ENCODE assay signal across 21 cellular contexts in the genomic region with DNA sequence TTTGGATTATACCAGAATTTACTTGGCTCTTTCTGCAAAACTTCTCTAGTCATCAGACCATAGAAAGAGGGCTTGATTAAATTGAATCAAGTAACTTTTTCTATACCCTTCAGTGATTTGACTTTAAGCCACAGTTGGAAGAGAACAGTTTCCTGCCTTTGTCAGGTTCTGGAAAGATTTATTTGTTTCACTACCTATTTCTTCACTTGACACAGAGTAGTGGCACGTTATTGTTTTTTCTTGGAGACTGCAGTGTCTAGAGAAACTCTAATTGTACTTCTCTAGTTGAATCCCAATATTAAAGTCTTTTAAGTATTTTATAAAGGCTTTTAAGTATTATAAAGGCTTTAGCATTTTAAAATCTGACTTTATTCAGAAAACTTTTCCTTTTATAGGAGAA.
"Had no signal": no experiment of that assay in that cellular context is flagged by ENCODE, and none has a peak within 500 bp of the region (broad histone marks: within the 10 kb centered on the region; RNA-seq: fewer than 3 reads in every experiment).

No MANE protein-coding gene starts in this region.

- H3K9me3 ChIP-seq: gastrocnemius medialis, left ventricle myocardium inferior, lower lobe of right lung, pancreas, right lobe of liver, testis, transverse colon had no signal

- H3K27ac ChIP-seq: dorsolateral prefrontal cortex, gastrocnemius medialis, left ventricle myocardium inferior, lower lobe of right lung, pancreas, right lobe of liver, spleen, testis, transverse colon had no signal

- FAIRE-seq: keratinocyte, pancreas had no signal

- ATAC-seq: esophagus mucosa; gastrocnemius medialis; lower lobe of right lung; pancreas; right lobe of liver; stimulated activated naive B cell treated with anti-CD40 and anti-IgM and Interleukin-4, amounts not matched to agents 10 μg/mL and 1 μg/mL and 100 μg/mL, for 72 hours; stimulated activated naive CD8-positive, alpha-beta T cell treated with anti-CD3 and anti-CD28 coated beads, Interleukin-15, amount 100 ng/mL, for 72 hours had no signal

- H3K27me3 ChIP-seq: dorsolateral prefrontal cortex, gastrocnemius medialis, pancreas, right lobe of liver, spleen, testis, transverse colon had no signal

- DNase-seq: cortex of kidney; dorsolateral prefrontal cortex; effector CD8-positive, alpha-beta T cell; gastrocnemius medialis; immature natural killer cell; left ventricle myocardium inferior; lower lobe of right lung; naive B cell; occipital lobe; pancreas; right lobe of liver; spleen; stimulated activated CD4-positive, alpha-beta T cell treated with anti-CD3 and anti-CD28 coated beads, Interleukin-15, amount 100 ng/mL, for 24 hours; stimulated activated CD4-positive, alpha-beta T cell treated with anti-CD3 and anti-CD28 coated beads, Interleukin-1b, Interleukin-23, amount 100 ng/mL, for 48 hours; stimulated activated CD4-positive, alpha-beta T cell treated with anti-CD3 and anti-CD28 coated beads, Interleukin-4, amount 100 ng/mL, for 4 hours; stimulated activated naive B cell treated with anti-CD40 and anti-IgM and Interleukin-4, amounts not matched to agents 10 μg/mL and 1 μg/mL and 100 μg/mL, for 72 hours; stimulated activated naive CD8-positive, alpha-beta T cell treated with anti-CD3 and anti-CD28 coated beads, Interleukin-15, amount 100 ng/mL, for 72 hours; testis; transverse colon had no signal

- H3K4me3 ChIP-seq: dorsolateral prefrontal cortex, gastrocnemius medialis, left ventricle myocardium inferior, lower lobe of right lung, pancreas, right lobe of liver, spleen, testis, transverse colon had no signal

- H3K36me3 ChIP-seq: gastrocnemius medialis, left ventricle myocardium inferior, lower lobe of right lung, pancreas, right lobe of liver, transverse colon had no signal

- H3K4me1 ChIP-seq: gastrocnemius medialis, lower lobe of right lung, pancreas, right lobe of liver, spleen, testis, transverse colon had no signal
